In the genomic region with DNA sequence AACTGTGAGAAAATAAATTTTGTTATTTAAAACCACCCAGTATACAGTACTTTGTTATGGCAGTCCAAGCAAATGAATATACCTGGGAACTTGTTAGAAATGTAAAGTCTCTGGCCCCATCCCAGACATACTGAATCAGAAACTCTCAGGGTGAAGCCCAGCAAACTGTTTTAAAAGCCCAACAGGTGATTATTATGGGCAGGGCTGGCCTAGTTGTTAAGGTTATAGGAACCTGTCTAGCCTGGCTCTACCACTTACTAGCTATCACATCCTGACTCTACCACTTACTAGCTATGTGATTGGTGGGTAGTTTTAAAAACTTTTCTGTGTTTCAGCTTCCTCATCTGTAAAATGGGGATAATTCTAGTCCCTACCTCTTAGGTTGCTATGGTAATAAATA, we compare ENCODE assay signal across 26 cellular contexts.
"Had no signal": no experiment of that assay in that cellular context is flagged by ENCODE, and none has a peak within 500 bp of the region (broad histone marks: within the 10 kb centered on the region; RNA-seq: fewer than 3 reads in every experiment).

No MANE protein-coding gene starts in this region.

- H3K27ac Mint-ChIP-seq: activated CD4-positive, alpha-beta memory T cell treated with anti-CD3 and anti-CD28 coated beads for 36 hours; activated CD4-positive, alpha-beta T cell treated with anti-CD3 and anti-CD28 coated beads for 36 hours; activated CD4-positive, alpha-beta T cell treated with anti-CD3 and anti-CD28 coated beads, Interleukin-2, amount 10 ng/mL, durations not matched to agents 24 days and 14 days; activated CD8-positive, alpha-beta memory T cell treated with anti-CD3 and anti-CD28 coated beads, Interleukin-2, amount 10 ng/mL, durations not matched to agents 7 days and 5 days; activated naive CD4-positive, alpha-beta T cell treated with anti-CD3 and anti-CD28 coated beads for 36 hours; activated naive CD4-positive, alpha-beta T cell treated with anti-CD3 and anti-CD28 coated beads, Interleukin-2, amount 50 U/mL, for 24 hours; activated naive CD8-positive, alpha-beta T cell treated with anti-CD3 and anti-CD28 coated beads for 36 hours; activated naive CD8-positive, alpha-beta T cell treated with anti-CD3 and anti-CD28 coated beads, Interleukin-2, amount 50 U/mL, for 24 hours; activated T-helper 1 cell treated with anti-CD3 and anti-CD28 coated beads, Interleukin-12 subunit alpha, Interleukin-12 subunit beta, Interleukin-2, Interleukin-4 antibody, amounts not matched to agents 30 ng/mL and 10 ng/mL and 1 ng/mL, durations not matched to agents 14 hours and 24 hours and 36 hours; activated T-helper 2 cell treated with anti-CD3 and anti-CD28 coated beads, Interferon-gamma antibody, Interleukin-2, Interleukin-4, amounts not matched to agents 10 μg/mL and 5 μg/mL and 100 μg/mL, durations not matched to agents 14 hours and 24 hours and 36 hours had no signal

- H3K27me3 ChIP-seq: adrenal gland, body of pancreas, esophagus squamous epithelium had no signal

- DNase-seq: activated CD4-positive, alpha-beta memory T cell treated with anti-CD3 and anti-CD28 coated beads for 36 hours; activated CD4-positive, alpha-beta T cell treated with anti-CD3 and anti-CD28 coated beads for 36 hours; activated CD4-positive, alpha-beta T cell treated with anti-CD3 and anti-CD28 coated beads, Interleukin-2, amount 10 ng/mL, durations not matched to agents 24 days and 14 days; activated CD4-positive, CD25-positive, alpha-beta regulatory T cell; activated CD4-positive, CD25-positive, alpha-beta regulatory T cell treated with anti-CD3 and anti-CD28 coated beads, Interleukin-2, amount 50 U/mL, for 72 hours; activated CD8-positive, alpha-beta memory T cell treated with anti-CD3 and anti-CD28 coated beads, Interleukin-2, amount 10 ng/mL, durations not matched to agents 7 days and 5 days; activated CD8-positive, alpha-beta memory T cell treated with anti-CD3 and anti-CD28 coated beads, Interleukin-2, amount 50 U/mL, for 4 hours; activated effector memory CD4-positive, alpha-beta T cell treated with anti-CD3 and anti-CD28 coated beads, Interleukin-2, amount 50 U/mL, for 16 hours; activated naive CD4-positive, alpha-beta T cell treated with anti-CD3 and anti-CD28 coated beads for 36 hours; activated naive CD8-positive, alpha-beta T cell treated with anti-CD3 and anti-CD28 coated beads for 36 hours; activated naive CD8-positive, alpha-beta T cell treated with anti-CD3 and anti-CD28 coated beads, Interleukin-2, amount 50 U/mL, for 24 hours; activated T-cell treated with anti-CD3 and anti-CD28 coated beads, Interleukin-2, amount 50 U/mL, for 1 hour; activated T-cell treated with anti-CD3 and anti-CD28 coated beads, Interleukin-2, amount 50 U/mL, for 48 hours; adrenal gland; amygdala; aorta; body of pancreas; caudate nucleus; cortex of kidney; effector CD8-positive, alpha-beta T cell; esophagus squamous epithelium; head of caudate nucleus; T-helper 2 cell had no signal

- H3K4me1 ChIP-seq: adrenal gland, body of pancreas had no signal

- H3K27ac ChIP-seq: adrenal gland, body of pancreas had no signal

- H3K4me3 Mint-ChIP-seq: activated CD4-positive, alpha-beta memory T cell treated with anti-CD3 and anti-CD28 coated beads for 36 hours; activated CD4-positive, alpha-beta T cell treated with anti-CD3 and anti-CD28 coated beads for 36 hours; activated CD4-positive, alpha-beta T cell treated with anti-CD3 and anti-CD28 coated beads, Interleukin-2, amount 10 ng/mL, durations not matched to agents 24 days and 14 days; activated CD8-positive, alpha-beta memory T cell treated with anti-CD3 and anti-CD28 coated beads, Interleukin-2, amount 10 ng/mL, durations not matched to agents 7 days and 5 days; activated naive CD4-positive, alpha-beta T cell treated with anti-CD3 and anti-CD28 coated beads for 36 hours; activated naive CD4-positive, alpha-beta T cell treated with anti-CD3 and anti-CD28 coated beads, Interleukin-2, amount 50 U/mL, for 24 hours; activated naive CD8-positive, alpha-beta T cell treated with anti-CD3 and anti-CD28 coated beads for 36 hours; activated naive CD8-positive, alpha-beta T cell treated with anti-CD3 and anti-CD28 coated beads, Interleukin-2, amount 50 U/mL, for 24 hours; activated T-helper 1 cell treated with anti-CD3 and anti-CD28 coated beads, Interleukin-12 subunit alpha, Interleukin-12 subunit beta, Interleukin-2, Interleukin-4 antibody, amounts not matched to agents 30 ng/mL and 10 ng/mL and 1 ng/mL, durations not matched to agents 14 hours and 24 hours and 36 hours had no signal

- H3K9me3 ChIP-seq: adrenal gland, body of pancreas, esophagus squamous epithelium had no signal

- ATAC-seq: activated CD4-positive, alpha-beta T cell treated with anti-CD3 and anti-CD28 coated beads for 36 hours; activated CD8-positive, alpha-beta memory T cell treated with anti-CD3 and anti-CD28 coated beads, Interleukin-2, amount 10 ng/mL, durations not matched to agents 7 days and 5 days; activated naive CD8-positive, alpha-beta T cell treated with anti-CD3 and anti-CD28 coated beads, Interleukin-2, amount 50 U/mL, for 24 hours; body of pancreas had no signal

- H3K36me3 ChIP-seq: adrenal gland, esophagus squamous epithelium had no signal

- H3K9me3 Mint-ChIP-seq: activated CD4-positive, alpha-beta memory T cell treated with anti-CD3 and anti-CD28 coated beads for 36 hours; activated naive CD4-positive, alpha-beta T cell treated with anti-CD3 and anti-CD28 coated beads, Interleukin-2, amount 50 U/mL, for 24 hours; activated naive CD8-positive, alpha-beta T cell treated with anti-CD3 and anti-CD28 coated beads for 36 hours; activated naive CD8-positive, alpha-beta T cell treated with anti-CD3 and anti-CD28 coated beads, Interleukin-2, amount 50 U/mL, for 24 hours; activated T-helper 1 cell treated with anti-CD3 and anti-CD28 coated beads, Interleukin-12 subunit alpha, Interleukin-12 subunit beta, Interleukin-2, Interleukin-4 antibody, amounts not matched to agents 30 ng/mL and 10 ng/mL and 1 ng/mL, durations not matched to agents 14 hours and 24 hours and 36 hours had no signal

- H3K27me3 Mint-ChIP-seq: activated CD4-positive, alpha-beta memory T cell treated with anti-CD3 and anti-CD28 coated beads for 36 hours; activated CD4-positive, alpha-beta T cell treated with anti-CD3 and anti-CD28 coated beads for 36 hours; activated CD4-positive, alpha-beta T cell treated with anti-CD3 and anti-CD28 coated beads, Interleukin-2, amount 10 ng/mL, durations not matched to agents 24 days and 14 days; activated CD8-positive, alpha-beta memory T cell treated with anti-CD3 and anti-CD28 coated beads, Interleukin-2, amount 10 ng/mL, durations not matched to agents 7 days and 5 days; activated naive CD4-positive, alpha-beta T cell treated with anti-CD3 and anti-CD28 coated beads, Interleukin-2, amount 50 U/mL, for 24 hours; activated naive CD8-positive, alpha-beta T cell treated with anti-CD3 and anti-CD28 coated beads for 36 hours; activated naive CD8-positive, alpha-beta T cell treated with anti-CD3 and anti-CD28 coated beads, Interleukin-2, amount 50 U/mL, for 24 hours had no signal

- H3K4me3 ChIP-seq: adrenal gland, body of pancreas, esophagus squamous epithelium had no signal
